Comparison of ENCODE assay signal across 1 cellular context in genomic region chr18:57052173-57052572, GRCh38.
TF ChIP-seq lines count a peak whose summit lies in the region.

No MANE protein-coding gene starts in this region.

TF ChIP-seq in GM23338, 12 proteins besides CTCF, POLR2A, EP300 and RAD21 (continued from another document):
- TF ChIP-seq, protein P1, sequence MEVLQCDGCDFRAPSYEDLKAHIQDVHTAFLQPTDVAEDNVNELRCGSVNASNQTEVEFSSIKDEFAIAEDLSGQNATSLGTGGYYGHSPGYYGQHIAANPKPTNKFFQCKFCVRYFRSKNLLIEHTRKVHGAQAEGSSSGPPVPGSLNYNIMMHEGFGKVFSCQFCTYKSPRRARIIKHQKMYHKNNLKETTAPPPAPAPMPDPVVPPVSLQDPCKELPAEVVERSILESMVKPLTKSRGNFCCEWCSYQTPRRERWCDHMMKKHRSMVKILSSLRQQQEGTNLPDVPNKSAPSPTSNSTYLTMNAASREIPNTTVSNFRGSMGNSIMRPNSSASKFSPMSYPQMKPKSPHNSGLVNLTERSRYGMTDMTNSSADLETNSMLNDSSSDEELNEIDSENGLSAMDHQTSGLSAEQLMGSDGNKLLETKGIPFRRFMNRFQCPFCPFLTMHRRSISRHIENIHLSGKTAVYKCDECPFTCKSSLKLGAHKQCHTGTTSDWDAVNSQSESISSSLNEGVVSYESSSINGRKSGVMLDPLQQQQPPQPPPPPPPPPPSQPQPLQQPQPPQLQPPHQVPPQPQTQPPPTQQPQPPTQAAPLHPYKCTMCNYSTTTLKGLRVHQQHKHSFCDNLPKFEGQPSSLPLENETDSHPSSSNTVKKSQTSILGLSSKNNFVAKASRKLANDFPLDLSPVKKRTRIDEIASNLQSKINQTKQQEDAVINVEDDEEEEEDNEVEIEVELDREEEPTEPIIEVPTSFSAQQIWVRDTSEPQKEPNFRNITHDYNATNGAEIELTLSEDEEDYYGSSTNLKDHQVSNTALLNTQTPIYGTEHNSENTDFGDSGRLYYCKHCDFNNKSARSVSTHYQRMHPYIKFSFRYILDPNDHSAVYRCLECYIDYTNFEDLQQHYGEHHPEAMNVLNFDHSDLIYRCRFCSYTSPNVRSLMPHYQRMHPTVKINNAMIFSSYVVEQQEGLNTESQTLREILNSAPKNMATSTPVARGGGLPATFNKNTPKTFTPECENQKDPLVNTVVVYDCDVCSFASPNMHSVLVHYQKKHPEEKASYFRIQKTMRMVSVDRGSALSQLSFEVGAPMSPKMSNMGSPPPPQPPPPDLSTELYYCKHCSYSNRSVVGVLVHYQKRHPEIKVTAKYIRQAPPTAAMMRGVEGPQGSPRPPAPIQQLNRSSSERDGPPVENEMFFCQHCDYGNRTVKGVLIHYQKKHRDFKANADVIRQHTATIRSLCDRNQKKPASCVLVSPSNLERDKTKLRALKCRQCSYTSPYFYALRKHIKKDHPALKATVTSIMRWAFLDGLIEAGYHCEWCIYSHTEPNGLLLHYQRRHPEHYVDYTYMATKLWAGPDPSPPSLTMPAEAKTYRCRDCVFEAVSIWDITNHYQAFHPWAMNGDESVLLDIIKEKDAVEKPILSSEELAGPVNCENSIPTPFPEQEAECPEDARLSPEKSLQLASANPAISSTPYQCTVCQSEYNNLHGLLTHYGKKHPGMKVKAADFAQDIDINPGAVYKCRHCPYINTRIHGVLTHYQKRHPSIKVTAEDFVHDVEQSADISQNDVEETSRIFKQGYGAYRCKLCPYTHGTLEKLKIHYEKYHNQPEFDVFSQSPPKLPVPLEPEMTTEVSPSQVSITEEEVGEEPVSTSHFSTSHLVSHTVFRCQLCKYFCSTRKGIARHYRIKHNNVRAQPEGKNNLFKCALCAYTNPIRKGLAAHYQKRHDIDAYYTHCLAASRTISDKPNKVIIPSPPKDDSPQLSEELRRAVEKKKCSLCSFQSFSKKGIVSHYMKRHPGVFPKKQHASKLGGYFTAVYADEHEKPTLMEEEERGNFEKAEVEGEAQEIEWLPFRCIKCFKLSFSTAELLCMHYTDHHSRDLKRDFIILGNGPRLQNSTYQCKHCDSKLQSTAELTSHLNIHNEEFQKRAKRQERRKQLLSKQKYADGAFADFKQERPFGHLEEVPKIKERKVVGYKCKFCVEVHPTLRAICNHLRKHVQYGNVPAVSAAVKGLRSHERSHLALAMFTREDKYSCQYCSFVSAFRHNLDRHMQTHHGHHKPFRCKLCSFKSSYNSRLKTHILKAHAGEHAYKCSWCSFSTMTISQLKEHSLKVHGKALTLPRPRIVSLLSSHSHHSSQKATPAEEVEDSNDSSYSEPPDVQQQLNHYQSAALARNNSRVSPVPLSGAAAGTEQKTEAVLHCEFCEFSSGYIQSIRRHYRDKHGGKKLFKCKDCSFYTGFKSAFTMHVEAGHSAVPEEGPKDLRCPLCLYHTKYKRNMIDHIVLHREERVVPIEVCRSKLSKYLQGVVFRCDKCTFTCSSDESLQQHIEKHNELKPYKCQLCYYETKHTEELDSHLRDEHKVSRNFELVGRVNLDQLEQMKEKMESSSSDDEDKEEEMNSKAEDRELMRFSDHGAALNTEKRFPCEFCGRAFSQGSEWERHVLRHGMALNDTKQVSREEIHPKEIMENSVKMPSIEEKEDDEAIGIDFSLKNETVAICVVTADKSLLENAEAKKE (CRISPR knock-in tag; IDR thresholded peaks at IDR 0.05), result no peak
- TF ChIP-seq EZH2 (IDR thresholded peaks at IDR 0.05; ENCODE audit: low read depth, unreplicated experiment) (no peak), EZH2phosphoT487 (IDR thresholded peaks at IDR 0.05; ENCODE audit: unreplicated experiment) (no peak), NANOG (IDR thresholded peaks at IDR 0.05; ENCODE audit: borderline replicate concordance) (no peak), JUNB (IDR thresholded peaks at IDR 0.05; ENCODE audit: unreplicated experiment) (no peak), POLR2AphosphoS5 (IDR thresholded peaks at IDR 0.05; ENCODE audit: low read depth) (no peak), ZNF114 (CRISPR knock-in tag; IDR thresholded peaks at IDR 0.05) (no peak), CREB1 (CRISPR knock-in tag; IDR thresholded peaks at IDR 0.05; ENCODE audit: low read depth) (no peak), ZNF331 (CRISPR knock-in tag; IDR thresholded peaks at IDR 0.05; ENCODE audit: low read depth) (no peak)
